In the genomic region with DNA sequence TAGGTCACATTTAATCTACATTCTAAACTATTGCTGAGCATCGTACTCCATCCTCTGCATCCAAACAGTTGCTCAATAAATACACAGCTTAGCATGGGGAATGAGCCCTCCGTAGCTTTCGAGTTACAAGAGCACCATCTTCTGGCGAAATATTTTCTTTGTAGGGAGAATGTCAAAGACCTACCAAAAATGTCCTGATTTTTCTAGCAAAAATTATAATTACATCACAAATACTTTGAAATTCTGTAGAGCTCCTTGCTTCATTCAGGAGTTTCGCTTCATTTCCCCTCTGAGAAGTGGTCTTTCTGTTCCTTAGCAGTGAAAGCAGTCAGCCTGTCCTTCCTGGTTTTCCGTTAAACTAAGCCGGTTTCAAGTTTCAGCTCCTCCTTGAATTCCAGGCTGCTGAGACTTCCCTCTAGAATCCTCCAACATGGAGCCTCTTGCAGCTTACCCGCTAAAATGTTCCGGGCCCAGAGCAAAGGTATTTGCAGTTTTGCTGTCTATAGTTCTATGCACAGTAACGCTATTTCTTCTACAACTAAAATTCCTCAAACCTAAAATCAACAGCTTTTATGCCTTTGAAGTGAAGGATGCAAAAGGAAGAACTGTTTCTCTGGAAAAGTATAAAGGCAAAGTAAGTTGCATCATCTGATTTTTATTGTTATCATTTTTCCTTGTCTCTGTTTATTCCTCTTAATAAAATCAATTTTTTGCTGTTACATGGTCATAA, we compare ENCODE assay signal across 8 cellular contexts. TPM values are rescaled to one million over a fixed set of nuclear protein-coding genes. Genes with fewer than 3 reads are reported as not detected.
DNase-seq lines count a peak whose midpoint lies in the region; ATAC-seq, FAIRE-seq and TF ChIP-seq lines count a peak whose summit lies in the region.

A gene with protein sequence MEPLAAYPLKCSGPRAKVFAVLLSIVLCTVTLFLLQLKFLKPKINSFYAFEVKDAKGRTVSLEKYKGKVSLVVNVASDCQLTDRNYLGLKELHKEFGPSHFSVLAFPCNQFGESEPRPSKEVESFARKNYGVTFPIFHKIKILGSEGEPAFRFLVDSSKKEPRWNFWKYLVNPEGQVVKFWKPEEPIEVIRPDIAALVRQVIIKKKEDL (plus strand): TSS at position 409 of the 730 bp plus-strand sequence. CDS start 22 bp downstream, at position 431.

- BruUV-seq in Caco-2 (replicated peaks; lab: Mats Ljungman, UMichigan) = no TSS peak

- H3K9me3 ChIP-seq in Caco-2 (no peaks in the 10 kb centered on the region), RWPE2 (ENCODE audit: severe bottlenecking) (no peaks in the 10 kb centered on the region)

- H3K9me3 Mint-ChIP-seq in Caco-2 (ENCODE audit: unreplicated experiment) = no peaks in the 10 kb centered on the region

- peaks cover 18% of the 10 kb centered on the region for H3K27me3 Mint-ChIP-seq in Caco-2 (ENCODE audit: insufficient read depth, unreplicated experiment)

- no peaks in the 10 kb centered on the region for H3K4me1 ChIP-seq in Caco-2
- peaks cover 9% of the 10 kb centered on the region for H3K4me1 ChIP-seq in RWPE2 (ENCODE audit: insufficient read depth, poor library complexity, severe bottlenecking)

- H3K27ac ChIP-seq in RWPE2 (ENCODE audit: poor library complexity, severe bottlenecking) = peak within 1 kb of the TSS; percentile 64

- DNase-seq in Caco-2 (peak; percentile 53 to 60), HT-29 (ENCODE audit: low spot score) (peak; percentile 68), RWPE2 (ENCODE audit: low spot score) (no peak), epidermal melanocyte (ENCODE audit: insufficient read length, low spot score) (peak; percentile 34), midbrain (lab: John Stamatoyannopoulos, UW) (peak; percentile 42), urothelium cell line (ENCODE audit: low spot score) (peak; percentile 72), GF-D8 (lab: John Stamatoyannopoulos, UW) (no peak)

- no peaks in the 10 kb centered on the region for H3K36me3 Mint-ChIP-seq in Caco-2 (ENCODE audit: insufficient read depth, unreplicated experiment)

- ATAC-seq in RWPE2 (ENCODE audit: low read depth) (peak; percentile 95), GM21576 (IDR thresholded peaks at IDR 0.05; ENCODE audit: unreplicated experiment) (no peak)

- POLR2A ChIA-PET in Caco-2 (lab: Charles Lee) = no interaction called here

- FAIRE-seq in urothelium cell line (lab: Jason Lieb, UNC) = peak; percentile 50

- H3K27me3 ChIP-seq in Caco-2 (replicated peaks; ENCODE audit: control insufficient read depth, insufficient read depth, low read length) (no peaks in the 10 kb centered on the region), RWPE2 (ENCODE audit: insufficient read depth, poor library complexity, severe bottlenecking) (no peaks in the 10 kb centered on the region)

- peak within 1 kb of the TSS; percentile 78 for H3K27ac Mint-ChIP-seq in Caco-2 (ENCODE audit: unreplicated experiment)

- intact Hi-C loops in Caco-2 (cut with micrococcal nuclease; ENCODE audit: unreplicated experiment) = loop anchor here (1.0 to 10.0 kb wide), 2 partner anchors 14 to 645 kb away; a partner anchor contains a TSS

- H3K36me3 ChIP-seq in Caco-2 (ENCODE audit: control insufficient read depth, insufficient read depth, low read length) (no peaks in the 10 kb centered on the region), RWPE2 (ENCODE audit: low read depth) (peaks cover 38% of the 10 kb centered on the region)

- H3K4me1 Mint-ChIP-seq in Caco-2 (ENCODE audit: low read depth, unreplicated experiment) = no peaks in the 10 kb centered on the region

- peak within 1 kb of the TSS; percentile 78 for H3K4me3 Mint-ChIP-seq in Caco-2 (ENCODE audit: unreplicated experiment)

- TF ChIP-seq CTCF in Caco-2 (IDR thresholded peaks at IDR 0.05; ENCODE audit: insufficient read depth in 1 of 2, low read depth in 1 of 2, low read length in 1 of 2, severe bottlenecking in 1 of 2, unreplicated experiment in 1 of 2) = peak; percentile 57 to 58
- TF ChIP-seq CTCF in RWPE2 (IDR thresholded peaks at IDR 0.05; ENCODE audit: poor library complexity, severe bottlenecking) = peak; percentile 97

- H3K4me3 ChIP-seq in Caco-2 (ENCODE audit: low read depth, low read length) (peak within 1 kb of the TSS; percentile 32), RWPE2 (ENCODE audit: severe bottlenecking) (peak within 1 kb of the TSS; percentile 53)

- CTCF ChIA-PET in Caco-2 (lab: Charles Lee) = interaction anchor here (0.6 to 1.6 kb wide), 22 partner anchors 10 to 762 kb away, joined by 3 to 42 read pairs (median 4); a partner anchor contains a TSS

RNA-seq across cellular contexts. Expression of the gene that starts here (rescaled TPM):
- total RNA-seq in Caco-2 (2022) = 18.8 and 18.9 TPM in 2 replicates
- 0.37 and 0.94 TPM in 2 replicates for total RNA-seq in HT-29 (2014; rRNA removed; shearing (Covaris generic))

Comparison
In these comparisons a context has a peak if more than half of its experiments do, and no peak if none do; other contexts are left out.
1. RNA of the gene that starts here (total RNA-seq): 18.8 to 18.9 TPM in Caco-2; 0.37 to 0.94 TPM in HT-29; every median in the first group is over 10 times any median in the second.
2. Peak in DNase-seq in HT-29; RNA of the gene not detected or under 1 TPM.
3. DNase-seq: peak in Caco-2 (2 of 2), epidermal melanocyte (single experiment), midbrain (single experiment) and urothelium cell line (single experiment); none in RWPE2 (single experiment) and GF-D8 (single experiment).